Comparison of ENCODE assay signal across 12 cellular contexts in genomic region chr5:135242021-135242480, GRCh38.
DNase-seq lines count a peak whose midpoint lies in the region; ATAC-seq and TF ChIP-seq lines count a peak whose summit lies in the region.
"Had no signal": no experiment of that assay in that cellular context is flagged by ENCODE, and none has a peak within 500 bp of the region (broad histone marks: within the 10 kb centered on the region; RNA-seq: fewer than 3 reads in every experiment).

No MANE protein-coding gene starts in this region.

- H2AFZ ChIP-seq in mammary epithelial cell (ENCODE audit: low read depth, low read length) = no peak overlapping the region

- CTCF ChIA-PET in mammary epithelial cell (lab: Charles Lee; ENCODE audit: low non-redundant PET) = no interaction called here
- CTCF ChIA-PET in naive thymus-derived CD4-positive, alpha-beta T cell (lab: Charles Lee) = no interaction called here

- no peak overlapping the region for H3K27ac Mint-ChIP-seq in naive thymus-derived CD4-positive, alpha-beta T cell
- H3K27ac Mint-ChIP-seq: activated naive CD8-positive, alpha-beta T cell treated with anti-CD3 and anti-CD28 coated beads, Interleukin-2, amount 10 ng/mL, durations not matched to agents 7 days and 5 days; stimulated activated naive B cell treated with anti-CD40 and anti-IgM and Interleukin-4, amounts not matched to agents 10 μg/mL and 1 μg/mL and 100 μg/mL, for 72 hours had no signal

- no peak overlapping the region for H3K27ac ChIP-seq in mammary epithelial cell (ENCODE audit: insufficient read depth, low read depth, low read length)
- peak overlapping the region in 3 of 4 donors; percentile 18 to 26 (median 21) for H3K27ac ChIP-seq in upper lobe of left lung
- no peak overlapping the region for H3K27ac ChIP-seq in naive thymus-derived CD4-positive, alpha-beta T cell (ENCODE audit: low read depth, low read length)

- WGBS in mammary epithelial cell (ENCODE audit: low coverage, missing lambda C conversion rate) = 9% methylated on average over 6 of the region's 6 CpGs
- 49% methylated on average over 6 of the region's 6 CpGs; no CpG with 5 or more reads in 1 of the 2 donors for WGBS in upper lobe of left lung, 2 donors

- no peaks in the 10 kb centered on the region for H3K27me3 ChIP-seq in mammary epithelial cell (ENCODE audit: insufficient read depth, low read length)
- no peaks in the 10 kb centered on the region for H3K27me3 ChIP-seq in upper lobe of left lung
- no peaks in the 10 kb centered on the region for H3K27me3 ChIP-seq in naive thymus-derived CD4-positive, alpha-beta T cell (ENCODE audit: control insufficient read depth in 2 of 2, insufficient read depth in 2 of 2, low read length in 2 of 2)

- no peak overlapping the region for H3K4me3 Mint-ChIP-seq in naive thymus-derived CD4-positive, alpha-beta T cell
- H3K4me3 Mint-ChIP-seq: activated naive CD8-positive, alpha-beta T cell treated with anti-CD3 and anti-CD28 coated beads, Interleukin-2, amount 10 ng/mL, durations not matched to agents 7 days and 5 days; stimulated activated naive B cell treated with anti-CD40 and anti-IgM and Interleukin-4, amounts not matched to agents 10 μg/mL and 1 μg/mL and 100 μg/mL, for 72 hours had no signal

- dilution Hi-C loops in mammary epithelial cell (cut with HindIII; ENCODE audit: low sequenced_read_pairs) = no loop called here

- H3K9me3 Mint-ChIP-seq in naive thymus-derived CD4-positive, alpha-beta T cell = no peaks in the 10 kb centered on the region
- H3K9me3 Mint-ChIP-seq: activated naive CD8-positive, alpha-beta T cell treated with anti-CD3 and anti-CD28 coated beads, Interleukin-2, amount 10 ng/mL, durations not matched to agents 7 days and 5 days; stimulated activated naive B cell treated with anti-CD40 and anti-IgM and Interleukin-4, amounts not matched to agents 10 μg/mL and 1 μg/mL and 100 μg/mL, for 72 hours had no signal

- DNase-seq in NCI-H82 (lab: John Stamatoyannopoulos, UW) (peak; percentile 47), NCI-H82 treated with DMSO at 0.1 percent for 48 hours (lab: John Stamatoyannopoulos, UW; ENCODE audit: unreplicated experiment) (no peak), mammary epithelial cell (peak; percentile 54), kidney tubule cell (ENCODE audit: low spot score) (peak; percentile 81), upper lobe of left lung (peak in 1 of 2 donors; percentile 60)
- no peak for DNase-seq in naive thymus-derived CD4-positive, alpha-beta T cell
- DNase-seq: NCI-H524 treated with DMSO at 0.1 percent for 48 hours; stimulated activated naive B cell treated with anti-CD40 and anti-IgM and Interleukin-4, amounts not matched to agents 10 μg/mL and 1 μg/mL and 100 μg/mL, for 72 hours had no signal

- intact Hi-C loops in mammary epithelial cell (cut with micrococcal nuclease) = no loop called here
- intact Hi-C loops in naive thymus-derived CD4-positive, alpha-beta T cell (cut with micrococcal nuclease) = no loop called here

- H3K36me3 ChIP-seq in mammary epithelial cell (ENCODE audit: insufficient read depth, low read length) = no peaks in the 10 kb centered on the region
- no peaks in the 10 kb centered on the region for H3K36me3 ChIP-seq in upper lobe of left lung
- H3K36me3 ChIP-seq in naive thymus-derived CD4-positive, alpha-beta T cell (ENCODE audit: control insufficient read depth in 2 of 3, insufficient read depth in 3 of 3, low read length in 3 of 3) = no peaks in the 10 kb centered on the region

- H3K4me1 ChIP-seq in mammary epithelial cell (ENCODE audit: insufficient read depth, low read length) = peaks cover 55% of the 10 kb centered on the region
- peaks cover 7 to 30% (median 18%) of the 10 kb centered on the region in 4 donors for H3K4me1 ChIP-seq in upper lobe of left lung
- no peaks in the 10 kb centered on the region for H3K4me1 ChIP-seq in naive thymus-derived CD4-positive, alpha-beta T cell (ENCODE audit: control insufficient read depth in 2 of 2, insufficient read depth in 2 of 2, low read length in 2 of 2)

- no peaks in the 10 kb centered on the region for H3K79me2 ChIP-seq in mammary epithelial cell (ENCODE audit: insufficient read depth, low read length)

- POLR2A ChIA-PET in naive thymus-derived CD4-positive, alpha-beta T cell (lab: Charles Lee) = no interaction called here

- H3K27me3 Mint-ChIP-seq in naive thymus-derived CD4-positive, alpha-beta T cell = peaks cover 0 to 4% (median 0%) of the 10 kb centered on the region in 5 donors
- H3K27me3 Mint-ChIP-seq: stimulated activated naive B cell treated with anti-CD40 and anti-IgM and Interleukin-4, amounts not matched to agents 10 μg/mL and 1 μg/mL and 100 μg/mL, for 72 hours had no signal

- no peak overlapping the region for H3K4me3 ChIP-seq in mammary epithelial cell (replicated peaks in 1 of 3; ENCODE audit: insufficient read depth in 1 of 3, low read depth in 2 of 3, low read length in 3 of 3)
- H3K4me3 ChIP-seq in upper lobe of left lung = no peak overlapping the region
- H3K4me3 ChIP-seq in naive thymus-derived CD4-positive, alpha-beta T cell (ENCODE audit: low read length) = no peak overlapping the region
- H3K4me3 ChIP-seq: GM12878 had no signal

- TF ChIP-seq CTCF in mammary epithelial cell (conservative IDR thresholded peaks at IDR 0.05 in 1 of 2, IDR thresholded peaks at IDR 0.05 in 1 of 2; ENCODE audit: extremely low read depth in 1 of 2, insufficient read depth in 1 of 2, low read depth in 1 of 2, low read length in 2 of 2) = no peak
- no peak for TF ChIP-seq CTCF in upper lobe of left lung (IDR thresholded peaks at IDR 0.05)

- H3K9me3 ChIP-seq in mammary epithelial cell (replicated peaks; ENCODE audit: insufficient read depth, low read length) (no peaks in the 10 kb centered on the region), upper lobe of left lung (no peaks in the 10 kb centered on the region)
- no peaks in the 10 kb centered on the region for H3K9me3 ChIP-seq in naive thymus-derived CD4-positive, alpha-beta T cell (ENCODE audit: control insufficient read depth in 2 of 3, low read length in 3 of 3)

- peaks cover 0 to 2% (median 0%) of the 10 kb centered on the region in 7 donors for H3K4me1 Mint-ChIP-seq in naive thymus-derived CD4-positive, alpha-beta T cell
- H3K4me1 Mint-ChIP-seq: stimulated activated naive B cell treated with anti-CD40 and anti-IgM and Interleukin-4, amounts not matched to agents 10 μg/mL and 1 μg/mL and 100 μg/mL, for 72 hours had no signal

- H3K9ac ChIP-seq in mammary epithelial cell (ENCODE audit: insufficient read depth, low read length) = no peak overlapping the region

- no peaks in the 10 kb centered on the region for H3K36me3 Mint-ChIP-seq in naive thymus-derived CD4-positive, alpha-beta T cell
- H3K36me3 Mint-ChIP-seq: activated naive CD8-positive, alpha-beta T cell treated with anti-CD3 and anti-CD28 coated beads, Interleukin-2, amount 10 ng/mL, durations not matched to agents 7 days and 5 days; stimulated activated naive B cell treated with anti-CD40 and anti-IgM and Interleukin-4, amounts not matched to agents 10 μg/mL and 1 μg/mL and 100 μg/mL, for 72 hours had no signal

- TF ChIP-seq EP300 in upper lobe of left lung (IDR thresholded peaks at IDR 0.05) = no peak

- H4K20me1 ChIP-seq in mammary epithelial cell (ENCODE audit: insufficient read depth, low read length) = no peaks in the 10 kb centered on the region

- TF ChIP-seq POLR2A in upper lobe of left lung (IDR thresholded peaks at IDR 0.05) = no peak

- ATAC-seq in upper lobe of left lung (ENCODE audit: low FRiP score in 2 of 2) = peak in 1 of 2 donors; percentile 59
- no peak for ATAC-seq in naive thymus-derived CD4-positive, alpha-beta T cell
- ATAC-seq in HG02623 (IDR thresholded peaks at IDR 0.05; ENCODE audit: unreplicated experiment) = no peak
- no peak for ATAC-seq in GM21528 (IDR thresholded peaks at IDR 0.05; ENCODE audit: low FRiP score, unreplicated experiment)
- ATAC-seq: GM12878; stimulated activated naive B cell treated with anti-CD40 and anti-IgM and Interleukin-4, amounts not matched to agents 10 μg/mL and 1 μg/mL and 100 μg/mL, for 72 hours had no signal

- no TSS peak for BruUV-seq in mammary epithelial cell (replicated peaks; lab: Mats Ljungman, UMichigan)

- peak overlapping the region; percentile 27 for H3K4me2 ChIP-seq in mammary epithelial cell (ENCODE audit: insufficient read depth, low read depth, low read length)

- in situ Hi-C loops in mammary epithelial cell (cut with MboI; ENCODE audit: low sequenced_read_pairs in 2 of 2) = no loop called here

Comparison
In these comparisons a context has a peak if more than half of its experiments do, and no peak if none do; other contexts are left out.
1. DNase-seq: peak in NCI-H82 (single experiment), mammary epithelial cell (single experiment) and kidney tubule cell (single experiment); none in NCI-H82 treated with DMSO at 0.1 percent for 48 hours (single experiment) and naive thymus-derived CD4-positive, alpha-beta T cell (0 of 9).
2. H3K27ac ChIP-seq: peak in upper lobe of left lung (3 of 4); none in mammary epithelial cell (single experiment) and naive thymus-derived CD4-positive, alpha-beta T cell (single experiment).